Comparison of ENCODE assay signal across 13 cellular contexts in genomic region chr18:2963048-2963447, GRCh38. TPM values are rescaled to one million over a fixed set of nuclear protein-coding genes. Genes with fewer than 3 reads are reported as not detected.
DNase-seq lines count a peak whose midpoint lies in the region; ATAC-seq and TF ChIP-seq lines count a peak whose summit lies in the region.
"Had no signal": no experiment of that assay in that cellular context is flagged by ENCODE, and none has a peak within 500 bp of the region (broad histone marks: within the 10 kb centered on the region; RNA-seq: fewer than 3 reads in every experiment).

No MANE protein-coding gene starts in this region.

- POLR2A ChIA-PET in activated CD4-positive, alpha-beta memory T cell treated with anti-CD3 and anti-CD28 coated beads for 36 hours (lab: Charles Lee) = interaction anchor here (0.7 to 11.1 kb wide), 4 partner anchors 8 to 35 kb away, joined by 3 to 139 read pairs (median 65); no protein-coding TSS in a partner anchor

- TF ChIP-seq CTCF in uterus (IDR thresholded peaks at IDR 0.05) = no peak

- H3K36me3 ChIP-seq in effector memory CD4-positive, alpha-beta T cell (ENCODE audit: control insufficient read depth, insufficient read depth, low read length) = no peaks in the 10 kb centered on the region
- H3K36me3 ChIP-seq in uterus = no peaks in the 10 kb centered on the region
- H3K36me3 ChIP-seq: MG63 had no signal

- H3K9me3 ChIP-seq in effector memory CD4-positive, alpha-beta T cell (ENCODE audit: control insufficient read depth, low read length) = no peaks in the 10 kb centered on the region
- H3K9me3 ChIP-seq in uterus = no peaks in the 10 kb centered on the region
- H3K9me3 ChIP-seq: MG63 had no signal

- no peaks in the 10 kb centered on the region for H3K9me3 Mint-ChIP-seq in activated CD4-positive, alpha-beta memory T cell treated with anti-CD3 and anti-CD28 coated beads for 36 hours

- CTCF ChIA-PET in activated CD4-positive, alpha-beta memory T cell treated with anti-CD3 and anti-CD28 coated beads for 36 hours (lab: Charles Lee) = interaction anchor here (1.0 to 8.0 kb wide), 8 partner anchors 10 to 283 kb away, joined by 3 to 70 read pairs (median 4); no protein-coding TSS in a partner anchor

- peaks cover 76% of the 10 kb centered on the region for H3K4me1 ChIP-seq in effector memory CD4-positive, alpha-beta T cell (ENCODE audit: control insufficient read depth, insufficient read depth, low read length, poor library complexity, severe bottlenecking)
- peaks cover 3 to 14% of the 10 kb centered on the region in 2 donors for H3K4me1 ChIP-seq in uterus

- peaks cover 90% of the 10 kb centered on the region for H3K4me1 Mint-ChIP-seq in activated CD4-positive, alpha-beta memory T cell treated with anti-CD3 and anti-CD28 coated beads for 36 hours (ENCODE audit: low read depth)

- H3K4me3 ChIP-seq in effector memory CD4-positive, alpha-beta T cell (ENCODE audit: insufficient read depth, low read depth, low read length, poor library complexity, severe bottlenecking) = no peak overlapping the region
- H3K4me3 ChIP-seq in uterus = no peak overlapping the region
- H3K4me3 ChIP-seq: MG63 had no signal

- H3K36me3 Mint-ChIP-seq in activated CD4-positive, alpha-beta memory T cell treated with anti-CD3 and anti-CD28 coated beads for 36 hours = peaks cover 48% of the 10 kb centered on the region

- intact Hi-C loops in activated CD4-positive, alpha-beta memory T cell treated with anti-CD3 and anti-CD28 coated beads for 36 hours (cut with micrococcal nuclease) = loop anchor here (5.0 kb wide), 2 partner anchors 306 to 484 kb away; partner anchors contain the start of gene SMCHD1
- intact Hi-C loops in uterus (cut with DNase I; ENCODE audit: low total_unique reads) = no loop called here

- peak; percentile 54 for DNase-seq in stimulated activated CD4-positive, alpha-beta T cell treated with anti-CD3 and anti-CD28 coated beads, Interleukin-4, amount 100 ng/mL, for 24 hours
- no peak for DNase-seq in stimulated activated CD4-positive, alpha-beta T cell treated with anti-CD3 and anti-CD28 coated beads, Interleukin-2, amount 100 ng/mL, for 48 hours
- DNase-seq in activated CD4-positive, alpha-beta memory T cell treated with anti-CD3 and anti-CD28 coated beads for 36 hours = peak; percentile 72
- DNase-seq in effector memory CD4-positive, alpha-beta T cell = peak; percentile 40 to 59 (median 44)
- no peak for DNase-seq in uterus
- DNase-seq in NCI-H2196 (lab: John Stamatoyannopoulos, UW; ENCODE audit: unreplicated experiment) = no peak
- DNase-seq: cerebellar nuclear complex, foreskin melanocyte, MG63, NCI-H524 treated with DMSO at 0.1 percent for 48 hours had no signal

- H3K4me3 Mint-ChIP-seq in activated CD4-positive, alpha-beta memory T cell treated with anti-CD3 and anti-CD28 coated beads for 36 hours = peak overlapping the region; percentile 65

- peak overlapping the region; percentile 84 for H3K27ac ChIP-seq in effector memory CD4-positive, alpha-beta T cell (ENCODE audit: insufficient read depth, low read length, poor library complexity, severe bottlenecking)
- H3K27ac ChIP-seq in uterus = peak overlapping the region; percentile 20 to 33

- no peak for TF ChIP-seq POLR2A in uterus (IDR thresholded peaks at IDR 0.05)

- no peaks in the 10 kb centered on the region for H3K27me3 Mint-ChIP-seq in activated CD4-positive, alpha-beta memory T cell treated with anti-CD3 and anti-CD28 coated beads for 36 hours

- ATAC-seq in HG03280 (IDR thresholded peaks at IDR 0.05; ENCODE audit: unreplicated experiment) = no peak
- ATAC-seq in HG02852 (IDR thresholded peaks at IDR 0.05; ENCODE audit: unreplicated experiment) = no peak
- ATAC-seq: left lobe of liver had no signal

- no peaks in the 10 kb centered on the region for H3K27me3 ChIP-seq in effector memory CD4-positive, alpha-beta T cell (replicated peaks; ENCODE audit: control insufficient read depth, insufficient read depth, low read length, poor library complexity, severe bottlenecking)
- no peaks in the 10 kb centered on the region for H3K27me3 ChIP-seq in uterus
- H3K27me3 ChIP-seq: MG63 had no signal

- H3K27ac Mint-ChIP-seq in activated CD4-positive, alpha-beta memory T cell treated with anti-CD3 and anti-CD28 coated beads for 36 hours = peak overlapping the region; percentile 100

RNA-seq across cellular contexts. Expression of gene LPIN2, which starts 49.9 kb away (rescaled TPM):
- total RNA-seq in activated CD4-positive, alpha-beta memory T cell treated with anti-CD3 and anti-CD28 coated beads for 36 hours = 100 to 1,000 TPM; 102 to 107 TPM
- total RNA-seq in uterus = 10 to 100 TPM in 3 of 4 donors, 1 to 10 TPM in 1; 7.4 to 53.0 (median 29.5) TPM

Comparison
In these comparisons a context has a peak if more than half of its experiments do, and no peak if none do; other contexts are left out.
1. DNase-seq: peak in stimulated activated CD4-positive, alpha-beta T cell treated with anti-CD3 and anti-CD28 coated beads, Interleukin-4, amount 100 ng/mL, for 24 hours (single experiment), activated CD4-positive, alpha-beta memory T cell treated with anti-CD3 and anti-CD28 coated beads for 36 hours (single experiment) and effector memory CD4-positive, alpha-beta T cell (3 of 3); none in stimulated activated CD4-positive, alpha-beta T cell treated with anti-CD3 and anti-CD28 coated beads, Interleukin-2, amount 100 ng/mL, for 48 hours (0 of 2), uterus (0 of 2) and NCI-H2196 (single experiment).